ENCODE assay signal across 8 cellular contexts in the genomic region with DNA sequence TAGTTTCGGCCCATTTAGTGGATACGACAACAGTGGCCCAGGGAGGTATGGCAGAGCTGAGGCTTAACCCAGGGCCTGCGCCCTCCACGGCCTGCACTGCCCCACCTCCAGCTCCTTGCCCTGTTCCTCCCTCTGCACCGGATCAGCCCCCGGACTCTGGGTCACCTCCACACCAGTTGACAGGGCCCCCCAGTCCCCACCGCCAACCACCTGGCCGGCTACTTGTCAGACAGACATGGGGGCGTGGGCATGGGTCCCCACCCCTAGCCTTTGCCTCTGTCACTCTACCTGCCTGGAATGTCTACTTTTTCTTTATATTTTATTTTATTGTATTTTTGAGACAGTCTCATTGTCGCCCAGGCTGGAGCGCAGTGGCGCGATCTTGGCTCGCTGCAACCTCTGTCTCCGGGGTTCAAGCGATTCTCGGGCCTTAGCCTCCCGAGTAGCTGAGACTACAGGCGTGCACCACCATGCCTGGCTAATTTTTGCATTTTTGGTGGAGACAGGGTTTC. TPM values are rescaled to one million over a fixed set of nuclear protein-coding genes. Genes with fewer than 3 reads are reported as not detected.
DNase-seq lines count a peak whose midpoint lies in the region; ATAC-seq and TF ChIP-seq lines count a peak whose summit lies in the region.

No MANE protein-coding gene starts in this region.

- ATAC-seq in effector memory CD8-positive, alpha-beta T cell (replicated peaks), result no peak
- ATAC-seq in naive thymus-derived CD4-positive, alpha-beta T cell, result no peak
- no peak for ATAC-seq in HG03159 (IDR thresholded peaks at IDR 0.05; ENCODE audit: unreplicated experiment)

- H3K27ac ChIP-seq in OCI-LY7 (ENCODE audit: low read depth, low read length, poor library complexity, severe bottlenecking), result peak overlapping the region; percentile 89
- peak overlapping the region; percentile 79 for H3K27ac ChIP-seq in naive thymus-derived CD4-positive, alpha-beta T cell (ENCODE audit: low read depth, low read length)

- peaks cover 70% of the 10 kb centered on the region for H3K4me1 ChIP-seq in OCI-LY7 (ENCODE audit: insufficient read depth, low read length, poor library complexity, severe bottlenecking)
- peaks cover 0 to 29% of the 10 kb centered on the region in 2 donors for H3K4me1 ChIP-seq in naive thymus-derived CD4-positive, alpha-beta T cell (ENCODE audit: control insufficient read depth in 2 of 2, insufficient read depth in 2 of 2, low read length in 2 of 2)

- H3K4me3 ChIP-seq in AG09309 (ENCODE audit: control insufficient read depth, low read depth, low read length) (peak overlapping the region; percentile 80), OCI-LY7 (ENCODE audit: low read depth, low read length, poor library complexity, severe bottlenecking) (peak overlapping the region; percentile 90)
- H3K4me3 ChIP-seq in naive thymus-derived CD4-positive, alpha-beta T cell (ENCODE audit: low read length), result peak overlapping the region; percentile 56

- peaks cover 39 to 44% of the 10 kb centered on the region in 2 donors for H3K4me1 Mint-ChIP-seq in effector memory CD8-positive, alpha-beta T cell (ENCODE audit: low read depth in 2 of 2)
- H3K4me1 Mint-ChIP-seq in naive thymus-derived CD4-positive, alpha-beta T cell, result peaks cover 5 to 34% (median 29%) of the 10 kb centered on the region in 7 donors

- DNase-seq in AG09309 (ENCODE audit: low read depth) (no peak), OCI-LY7 (ENCODE audit: low spot score) (no peak), NCI-H2227 treated with DMSO at 0.1 percent for 48 hours (lab: John Stamatoyannopoulos, UW) (no peak), NCI-H2227 (lab: John Stamatoyannopoulos, UW; ENCODE audit: unreplicated experiment) (no peak), NCI-H446 (lab: John Stamatoyannopoulos, UW) (no peak)
- DNase-seq in effector memory CD8-positive, alpha-beta T cell, result no peak
- peak in 2 of 9 donors; percentile 29 to 34 for DNase-seq in naive thymus-derived CD4-positive, alpha-beta T cell

- BruUV-seq in OCI-LY7 (replicated peaks; lab: Mats Ljungman, UMichigan), result no TSS peak

- peak overlapping the region; percentile 90 to 94 for H3K4me3 Mint-ChIP-seq in effector memory CD8-positive, alpha-beta T cell
- peak overlapping the region; percentile 75 to 98 (median 86) for H3K4me3 Mint-ChIP-seq in naive thymus-derived CD4-positive, alpha-beta T cell

- peaks cover 41% of the 10 kb centered on the region for H3K36me3 Mint-ChIP-seq in effector memory CD8-positive, alpha-beta T cell (ENCODE audit: insufficient read depth)
- peaks cover 5 to 24% (median 15%) of the 10 kb centered on the region in 5 donors for H3K36me3 Mint-ChIP-seq in naive thymus-derived CD4-positive, alpha-beta T cell

- H3K9me3 ChIP-seq in OCI-LY7 (ENCODE audit: low read length), result no peaks in the 10 kb centered on the region
- no peaks in the 10 kb centered on the region for H3K9me3 ChIP-seq in naive thymus-derived CD4-positive, alpha-beta T cell (ENCODE audit: control insufficient read depth in 2 of 3, low read length in 3 of 3)

- POLR2A ChIA-PET in OCI-LY7 (lab: Charles Lee), result interaction anchor here (1.0 to 1.3 kb wide), 2 partner anchors 31 to 37 kb away, joined by 5 to 7 read pairs; a partner anchor contains a TSS
- POLR2A ChIA-PET in naive thymus-derived CD4-positive, alpha-beta T cell (lab: Charles Lee), result interaction anchor here (0.7 to 2.0 kb wide), 6 partner anchors 28 to 355 kb away, joined by 3 to 8 read pairs (median 4); a partner anchor contains a TSS

- H3K36me3 ChIP-seq in OCI-LY7 (ENCODE audit: insufficient read depth, low read length), result peaks cover 20% of the 10 kb centered on the region
- peaks cover 11 to 18% (median 14%) of the 10 kb centered on the region in 3 experiments for H3K36me3 ChIP-seq in naive thymus-derived CD4-positive, alpha-beta T cell (ENCODE audit: control insufficient read depth in 2 of 3, insufficient read depth in 3 of 3, low read length in 3 of 3)

- TF ChIP-seq CTCF in AG09309 (IDR thresholded peaks at IDR 0.05; ENCODE audit: control insufficient read depth, insufficient read depth, low read depth, low read length, missing control alignments) (no peak), OCI-LY7 (conservative IDR thresholded peaks at IDR 0.05; ENCODE audit: low read length) (no peak)

- no peaks in the 10 kb centered on the region for H3K9me3 Mint-ChIP-seq in effector memory CD8-positive, alpha-beta T cell
- peaks cover 0 to 17% (median 0%) of the 10 kb centered on the region in 11 donors for H3K9me3 Mint-ChIP-seq in naive thymus-derived CD4-positive, alpha-beta T cell

- no peaks in the 10 kb centered on the region for H3K9me2 ChIP-seq in OCI-LY7 (ENCODE audit: insufficient read depth, low read length)

- no peaks in the 10 kb centered on the region for H3K27me3 Mint-ChIP-seq in effector memory CD8-positive, alpha-beta T cell
- peaks cover 0 to 11% (median 0%) of the 10 kb centered on the region in 5 donors for H3K27me3 Mint-ChIP-seq in naive thymus-derived CD4-positive, alpha-beta T cell

- intact Hi-C loops in OCI-LY7 (cut with micrococcal nuclease; ENCODE audit: unreplicated experiment), result loop anchor here (2.0 to 10.0 kb wide), 4 partner anchors 83 to 357 kb away; a partner anchor contains a TSS
- intact Hi-C loops in naive thymus-derived CD4-positive, alpha-beta T cell (cut with micrococcal nuclease), result loop anchor here in 1 of 2 donors (2.0 to 10.0 kb wide), 2 partner anchors 169 to 221 kb away; a partner anchor contains a TSS

- no peaks in the 10 kb centered on the region for H3K27me3 ChIP-seq in naive thymus-derived CD4-positive, alpha-beta T cell (ENCODE audit: control insufficient read depth in 2 of 2, insufficient read depth in 2 of 2, low read length in 2 of 2)

- peaks cover 17% of the 10 kb centered on the region for H4K20me1 ChIP-seq in OCI-LY7 (ENCODE audit: insufficient read depth, low read length)

- peaks cover 38% of the 10 kb centered on the region for H3K79me2 ChIP-seq in OCI-LY7 (ENCODE audit: insufficient read depth, low read depth, low read length)

- H3K4me2 ChIP-seq in OCI-LY7 (ENCODE audit: low read length), result peak overlapping the region; percentile 80

- no peak overlapping the region; the same call in 1 of the 2 replicates for H2AFZ ChIP-seq in OCI-LY7 (ENCODE audit: low read length)

- peak overlapping the region; percentile 82 to 88 for H3K27ac Mint-ChIP-seq in effector memory CD8-positive, alpha-beta T cell
- H3K27ac Mint-ChIP-seq in naive thymus-derived CD4-positive, alpha-beta T cell, result peak overlapping the region; percentile 81 to 93 (median 89)

- CTCF ChIA-PET in OCI-LY7 (lab: Charles Lee; ENCODE audit: unreplicated experiment), result no interaction called here
- CTCF ChIA-PET in naive thymus-derived CD4-positive, alpha-beta T cell (lab: Charles Lee), result interaction anchor here (1.4 kb wide), 2 partner anchors 31 to 86 kb away, joined by 3 to 4 read pairs; no protein-coding TSS in a partner anchor

RNA-seq across cellular contexts. Expression of a gene that starts 3.0 kb away (rescaled TPM):
- total RNA-seq in OCI-LY7 (2014; rRNA removed; shearing (Covaris generic)), result 2,245 and 2,707 TPM in 2 replicates
- total RNA-seq in OCI-LY7 (2022), result 2,459 and 2,894 TPM in 2 replicates
- total RNA-seq in naive thymus-derived CD4-positive, alpha-beta T cell, result 1,000 to 10,000 TPM in 4 of 5 experiments, 100 to 1,000 TPM in 1; 971 to 4,639 (median 1,185) TPM
- 1,000 to 10,000 TPM; 1,098 to 1,433 TPM for polyA plus RNA-seq in naive thymus-derived CD4-positive, alpha-beta T cell

RNA-seq across cellular contexts. Expression of a gene that starts 12.6 kb away (rescaled TPM):
- total RNA-seq in OCI-LY7 (2014; rRNA removed; shearing (Covaris generic)), result 1.3 and 1.6 TPM in 2 replicates
- 4.3 and 6.7 TPM in 2 replicates for total RNA-seq in OCI-LY7 (2022)
- 1 to 10 TPM in 2 of 5 experiments, under 1 TPM in 3; 0.56 to 1.6 (median 0.70) TPM for total RNA-seq in naive thymus-derived CD4-positive, alpha-beta T cell
- not detected for polyA plus RNA-seq in naive thymus-derived CD4-positive, alpha-beta T cell

RNA-seq across cellular contexts. Expression of a gene that starts 36.6 kb away (rescaled TPM):
- 51.1 and 65.2 TPM in 2 replicates for total RNA-seq in OCI-LY7 (2014; rRNA removed; shearing (Covaris generic))
- 64.4 and 74.2 TPM in 2 replicates for total RNA-seq in OCI-LY7 (2022)
- 10 to 100 TPM; 28.8 to 57.0 (median 43.6) TPM for total RNA-seq in naive thymus-derived CD4-positive, alpha-beta T cell
- polyA plus RNA-seq in naive thymus-derived CD4-positive, alpha-beta T cell, result 10 to 100 TPM in 1 of 2 donors, 1 to 10 TPM in 1; 9.0 to 20.1 TPM
